8 cellular contexts compared by ENCODE assay signal in the genomic region with DNA sequence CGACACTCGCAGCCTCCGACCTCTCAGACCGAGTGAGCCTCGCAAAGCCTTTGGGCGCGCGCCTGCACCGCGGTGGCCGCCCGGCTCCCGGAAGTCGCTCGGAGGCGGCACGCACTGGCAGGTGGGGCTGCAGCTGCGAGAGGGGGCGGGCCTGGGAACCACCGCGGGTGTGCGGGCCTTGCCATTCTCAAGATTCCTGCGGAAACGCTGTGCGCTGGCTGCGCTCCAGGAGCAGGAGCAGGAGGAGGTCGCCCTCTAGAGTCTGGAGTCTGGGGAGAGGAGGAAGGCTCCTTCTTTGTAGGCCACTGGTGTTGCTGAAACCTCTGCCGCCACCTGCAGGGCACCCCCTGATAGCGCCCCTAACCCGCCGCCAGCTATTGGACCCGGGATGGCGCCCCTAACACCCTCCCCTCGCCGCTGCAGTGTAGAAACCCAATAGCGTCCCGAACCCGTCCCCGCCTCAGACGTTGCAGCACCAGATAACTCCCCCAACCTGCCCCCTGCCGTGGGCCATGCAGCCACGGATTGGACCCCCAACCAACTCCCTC.
DNase-seq lines count a peak whose midpoint lies in the region; ATAC-seq and TF ChIP-seq lines count a peak whose summit lies in the region.
"Not testable (repeated sequence)": the region's sequence is repeated elsewhere in the genome, so short reads cannot be mapped to it uniquely, and the experiment has no call there.

No MANE protein-coding gene starts in this region.

- intact Hi-C loops in dendritic cell treated with granulocyte-macrophage colony-stimulating factor and Interleukin-4, amounts not matched to agents 40 ng/mL and 50 ng/mL, for 4 days (cut with micrococcal nuclease): not testable (repeated sequence)

- H3K4me3 Mint-ChIP-seq in activated CD8-positive, alpha-beta T cell treated with anti-CD3 and anti-CD28 coated beads, Interleukin-2, amount 10 ng/mL, durations not matched to agents 7 days and 5 days: peak overlapping the region; percentile 63
- peak overlapping the region; percentile 76 for H3K4me3 Mint-ChIP-seq in dendritic cell treated with granulocyte-macrophage colony-stimulating factor and Interleukin-4, amounts not matched to agents 40 ng/mL and 50 ng/mL, for 4 days

- peak overlapping the region; percentile 1 for H3K4me3 ChIP-seq in lung

- not testable (repeated sequence) for H3K27ac Mint-ChIP-seq in activated CD8-positive, alpha-beta T cell treated with anti-CD3 and anti-CD28 coated beads, Interleukin-2, amount 10 ng/mL, durations not matched to agents 7 days and 5 days; dendritic cell treated with granulocyte-macrophage colony-stimulating factor and Interleukin-4, amounts not matched to agents 40 ng/mL and 50 ng/mL, for 4 days

- H3K27me3 ChIP-seq in lung (ENCODE audit: control insufficient read depth, insufficient read depth): not testable (repeated sequence)

- WGBS in lung, 2 donors: 7 to 14% methylated on average over 29 to 42 of the region's 42 CpGs

- CTCF ChIA-PET in activated CD8-positive, alpha-beta T cell treated with anti-CD3 and anti-CD28 coated beads, Interleukin-2, amount 10 ng/mL, durations not matched to agents 7 days and 5 days (lab: Charles Lee): not testable (repeated sequence)

- DNase-seq in COLO829 (ENCODE audit: low spot score) (peak; percentile 10), NCI-H510A (lab: John Stamatoyannopoulos, UW) (peak; percentile 21), lung (ENCODE audit: low spot score) (peak; percentile 81)
- DNase-seq in activated CD8-positive, alpha-beta T cell treated with anti-CD3 and anti-CD28 coated beads, Interleukin-2, amount 10 ng/mL, durations not matched to agents 7 days and 5 days: peak; percentile 62
- peak; percentile 12 to 51 for DNase-seq in stimulated activated CD8-positive, alpha-beta memory T cell treated with anti-CD3 and anti-CD28 coated beads, Interleukin-15, amount 100 ng/mL, for 4 hours (ENCODE audit: low read depth in 2 of 2)

- not testable (repeated sequence) for TF ChIP-seq CTCF in lung (IDR thresholded peaks at IDR 0.05; ENCODE audit: control extremely low read depth, extremely low read depth)

- not testable (repeated sequence) for H3K27ac ChIP-seq in lung (ENCODE audit: low read depth in 1 of 2, low read length in 1 of 2)

- H3K9me3 ChIP-seq in lung (ENCODE audit: control insufficient read depth in 2 of 2, insufficient read depth in 1 of 2, low read length in 1 of 2): not testable (repeated sequence)

- not testable (repeated sequence) for H3K36me3 Mint-ChIP-seq in activated CD8-positive, alpha-beta T cell treated with anti-CD3 and anti-CD28 coated beads, Interleukin-2, amount 10 ng/mL, durations not matched to agents 7 days and 5 days (ENCODE audit: low read depth); dendritic cell treated with granulocyte-macrophage colony-stimulating factor and Interleukin-4, amounts not matched to agents 40 ng/mL and 50 ng/mL, for 4 days (ENCODE audit: low read depth)

- POLR2A ChIA-PET in activated CD8-positive, alpha-beta T cell treated with anti-CD3 and anti-CD28 coated beads, Interleukin-2, amount 10 ng/mL, durations not matched to agents 7 days and 5 days (lab: Charles Lee): not testable (repeated sequence)

- not testable (repeated sequence) for H3K27me3 Mint-ChIP-seq in activated CD8-positive, alpha-beta T cell treated with anti-CD3 and anti-CD28 coated beads, Interleukin-2, amount 10 ng/mL, durations not matched to agents 7 days and 5 days (ENCODE audit: low read depth)
- H3K27me3 Mint-ChIP-seq in dendritic cell treated with granulocyte-macrophage colony-stimulating factor and Interleukin-4, amounts not matched to agents 40 ng/mL and 50 ng/mL, for 4 days: peaks cover 21% of the 10 kb centered on the region

- not testable (repeated sequence) for H3K9me3 Mint-ChIP-seq in activated CD8-positive, alpha-beta T cell treated with anti-CD3 and anti-CD28 coated beads, Interleukin-2, amount 10 ng/mL, durations not matched to agents 7 days and 5 days (ENCODE audit: insufficient read depth); dendritic cell treated with granulocyte-macrophage colony-stimulating factor and Interleukin-4, amounts not matched to agents 40 ng/mL and 50 ng/mL, for 4 days

- H3K4me1 ChIP-seq in lung (ENCODE audit: control insufficient read depth in 2 of 2, insufficient read depth in 2 of 2, low read length in 2 of 2): not testable (repeated sequence)

- peak; percentile 86 for ATAC-seq in GM19463 (IDR thresholded peaks at IDR 0.05; ENCODE audit: unreplicated experiment)
- ATAC-seq in HG03342 (IDR thresholded peaks at IDR 0.05; ENCODE audit: unreplicated experiment): peak; percentile 80
- ATAC-seq in activated CD8-positive, alpha-beta T cell treated with anti-CD3 and anti-CD28 coated beads, Interleukin-2, amount 10 ng/mL, durations not matched to agents 7 days and 5 days: peak; percentile 91
- ATAC-seq in lung (ENCODE audit: insufficient read depth, low FRiP score): peak; percentile 91

- not testable (repeated sequence) for H3K36me3 ChIP-seq in lung (ENCODE audit: control insufficient read depth in 2 of 2, insufficient read depth in 2 of 2, low read length in 2 of 2)

- H3K4me1 Mint-ChIP-seq in activated CD8-positive, alpha-beta T cell treated with anti-CD3 and anti-CD28 coated beads, Interleukin-2, amount 10 ng/mL, durations not matched to agents 7 days and 5 days (ENCODE audit: low read depth): not testable (repeated sequence)
- H3K4me1 Mint-ChIP-seq in dendritic cell treated with granulocyte-macrophage colony-stimulating factor and Interleukin-4, amounts not matched to agents 40 ng/mL and 50 ng/mL, for 4 days (ENCODE audit: low read depth): peaks cover 15% of the 10 kb centered on the region

Comparison
In these comparisons a context has a peak if more than half of its experiments do, and no peak if none do; other contexts are left out.
1. DNase-seq: peak in every context shown above with its lines; median percentile 81 in lung; 62 in activated CD8-positive, alpha-beta T cell treated with anti-CD3 and anti-CD28 coated beads, Interleukin-2, amount 10 ng/mL, durations not matched to agents 7 days and 5 days; 32 in stimulated activated CD8-positive, alpha-beta memory T cell treated with anti-CD3 and anti-CD28 coated beads, Interleukin-15, amount 100 ng/mL, for 4 hours; 21 in NCI-H510A; 10 in COLO829.